Comparison of ENCODE assay signal across 8 cellular contexts in the genomic region with DNA sequence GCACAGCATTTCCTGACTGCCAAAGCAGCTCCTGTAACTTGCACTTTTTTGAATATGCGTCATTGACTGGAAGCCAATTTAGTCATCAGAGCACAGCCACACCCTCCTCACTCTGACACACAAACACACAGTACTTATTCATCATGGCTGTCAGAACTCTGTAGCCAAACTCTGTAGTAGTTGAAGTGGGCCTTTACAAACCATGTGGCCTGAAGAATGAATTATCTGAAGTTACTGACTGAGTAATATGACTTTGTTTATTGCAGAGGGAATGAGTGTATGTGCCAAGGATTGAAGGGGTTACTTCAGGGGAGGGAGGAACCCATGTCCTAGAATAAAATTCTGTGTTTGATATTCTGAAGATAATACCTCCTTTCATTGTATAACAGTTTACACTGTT.
DNase-seq lines count a peak whose midpoint lies in the region; ATAC-seq and TF ChIP-seq lines count a peak whose summit lies in the region.

No MANE protein-coding gene starts in this region.

- H3K27ac ChIP-seq in adrenal gland (peak overlapping the region in 3 of 5 donors; percentile 2 to 73 (median 59)), tibial artery (peak overlapping the region; percentile 47 to 65)

- intact Hi-C loops in adrenal gland (cut with DNase I), result no loop called here
- intact Hi-C loops in tibial artery (cut with DNase I; ENCODE audit: low total_unique reads), result no loop called here
- intact Hi-C loops in natural killer cell (cut with micrococcal nuclease), result no loop called here

- H3K36me3 ChIP-seq in adrenal gland (replicated peaks in 1 of 2) (no peaks in the 10 kb centered on the region), tibial artery (peaks cover 3 to 25% (median 15%) of the 10 kb centered on the region in 3 donors)

- no peak for TF ChIP-seq CTCF in adrenal gland (IDR thresholded peaks at IDR 0.05)
- no peak for TF ChIP-seq CTCF in tibial artery (IDR thresholded peaks at IDR 0.05)
- no peak for TF ChIP-seq CTCF in natural killer cell (IDR thresholded peaks at IDR 0.05)

- H3K27me3 ChIP-seq in adrenal gland, result no peaks in the 10 kb centered on the region
- H3K27me3 ChIP-seq in tibial artery, result no peaks in the 10 kb centered on the region

- peaks cover 0 to 14% of the 10 kb centered on the region in 2 donors for H3K4me1 ChIP-seq in adrenal gland (replicated peaks in 1 of 2)
- peaks cover 0 to 29% (median 14%) of the 10 kb centered on the region in 4 donors for H3K4me1 ChIP-seq in tibial artery

- H3K4me3 ChIP-seq in adrenal gland (no peak overlapping the region), tibial artery (no peak overlapping the region)

- H3K4me3 Mint-ChIP-seq in natural killer cell, result no peak overlapping the region

- H3K27ac Mint-ChIP-seq in natural killer cell, result no peak overlapping the region

- TF ChIP-seq POLR2A in adrenal gland (IDR thresholded peaks at IDR 0.05), result no peak

- no peaks in the 10 kb centered on the region for H3K9me3 Mint-ChIP-seq in natural killer cell

- 19 to 27% (median 22%) methylated on average over 1 of the region's 1 CpG for WGBS in adrenal gland, 4 donors

- H3K27me3 Mint-ChIP-seq in natural killer cell (ENCODE audit: low read depth in 2 of 2), result no peaks in the 10 kb centered on the region

- no peaks in the 10 kb centered on the region for H3K4me1 Mint-ChIP-seq in natural killer cell

- H3K36me3 Mint-ChIP-seq in natural killer cell, result no peaks in the 10 kb centered on the region

- DNase-seq in DMS153 treated with DMSO at 0.1 percent for 48 hours (lab: John Stamatoyannopoulos, UW; ENCODE audit: unreplicated experiment) (peak; percentile 94), LoVo (ENCODE audit: low spot score) (peak; percentile 80), adrenal gland (peak; percentile 51 to 80 (median 68)), iPS-NIHi11 (ENCODE audit: low spot score) (peak; percentile 28), tibial artery (peak in 1 of 2 donors; percentile 48), cerebellar cortex (ENCODE audit: low spot score) (no peak), D341Med (ENCODE audit: low spot score) (no peak), natural killer cell (no peak)

- H3K9me3 ChIP-seq in adrenal gland (replicated peaks in 1 of 3) (no peaks in the 10 kb centered on the region), tibial artery (no peaks in the 10 kb centered on the region)

- no peak for ATAC-seq in natural killer cell

Comparison
In these comparisons a context has a peak if more than half of its experiments do, and no peak if none do; other contexts are left out.
1. DNase-seq: peak in DMS153 treated with DMSO at 0.1 percent for 48 hours (single experiment), LoVo (single experiment), adrenal gland (7 of 7) and iPS-NIHi11 (single experiment); none in cerebellar cortex (single experiment), D341Med (single experiment) and natural killer cell (single experiment).